ENCODE assay signal across 23 cellular contexts in genomic region chrX:79156818-79157217, GRCh38. TPM values are rescaled to one million over a fixed set of nuclear protein-coding genes. Genes with fewer than 3 reads are reported as not detected.
DNase-seq lines count a peak whose midpoint lies in the region; ATAC-seq lines count a peak whose summit lies in the region.
"Had no signal": no experiment of that assay in that cellular context is flagged by ENCODE, and none has a peak within 500 bp of the region (broad histone marks: within the 10 kb centered on the region; RNA-seq: fewer than 3 reads in every experiment).

No MANE protein-coding gene starts in this region.

- no peak for ATAC-seq in T-cell (replicated peaks in 1 of 4)
- no peak for ATAC-seq in activated naive CD8-positive, alpha-beta T cell treated with anti-CD3 and anti-CD28 coated beads, Interleukin-2, amount 50 U/mL, for 24 hours
- no peak for ATAC-seq in stimulated activated memory B cell treated with anti-CD40 and anti-IgM and Interleukin-4, amounts not matched to agents 10 μg/mL and 1 μg/mL and 100 μg/mL, for 72 hours
- ATAC-seq: heart right ventricle had no signal

- peaks cover 67% of the 10 kb centered on the region for H3K4me1 Mint-ChIP-seq in activated naive CD4-positive, alpha-beta T cell treated with anti-CD3 and anti-CD28 coated beads for 36 hours (ENCODE audit: low read depth)
- H3K4me1 Mint-ChIP-seq in T-cell, result peaks cover 75 to 84% (median 81%) of the 10 kb centered on the region in 3 donors
- peaks cover 91% of the 10 kb centered on the region for H3K4me1 Mint-ChIP-seq in activated naive CD8-positive, alpha-beta T cell treated with anti-CD3 and anti-CD28 coated beads, Interleukin-2, amount 50 U/mL, for 24 hours
- H3K4me1 Mint-ChIP-seq in stimulated activated memory B cell treated with anti-CD40 and anti-IgM and Interleukin-4, amounts not matched to agents 10 μg/mL and 1 μg/mL and 100 μg/mL, for 72 hours, result peaks cover 57% of the 10 kb centered on the region
- H3K4me1 Mint-ChIP-seq: nephron progenitor cell had no signal

- DNase-seq in activated naive CD4-positive, alpha-beta T cell treated with anti-CD3 and anti-CD28 coated beads for 36 hours, result no peak
- DNase-seq in activated naive CD4-positive, alpha-beta T cell treated with anti-CD3 and anti-CD28 coated beads, Interleukin-2, amount 50 U/mL, for 16 hours, result no peak
- no peak for DNase-seq in T-cell
- DNase-seq in activated naive CD8-positive, alpha-beta T cell treated with anti-CD3 and anti-CD28 coated beads, Interleukin-2, amount 50 U/mL, for 24 hours, result no peak
- no peak for DNase-seq in NCI-H2227 (lab: John Stamatoyannopoulos, UW; ENCODE audit: unreplicated experiment)
- DNase-seq in occipital lobe (lab: John Stamatoyannopoulos, UW), result no peak
- no peak for DNase-seq in NCI-H226
- DNase-seq: activated gamma-delta T cell treated with Interleukin-2 at 50 U/mL for 16 hours, cerebellar nuclear complex, GF-D8, H7, heart right ventricle, MG63, NCI-H1417 treated with DMSO at 0.1 percent for 48 hours, NCI-H2107, NCI-H510A treated with DMSO at 0.1 percent for 48 hours, nephron progenitor cell, sigmoid colon, WERI-Rb-1 had no signal

- H3K9me3 Mint-ChIP-seq in activated naive CD4-positive, alpha-beta T cell treated with anti-CD3 and anti-CD28 coated beads for 36 hours, result no peaks in the 10 kb centered on the region
- no peaks in the 10 kb centered on the region for H3K9me3 Mint-ChIP-seq in T-cell
- no peaks in the 10 kb centered on the region for H3K9me3 Mint-ChIP-seq in activated naive CD8-positive, alpha-beta T cell treated with anti-CD3 and anti-CD28 coated beads, Interleukin-2, amount 50 U/mL, for 24 hours
- no peaks in the 10 kb centered on the region for H3K9me3 Mint-ChIP-seq in stimulated activated memory B cell treated with anti-CD40 and anti-IgM and Interleukin-4, amounts not matched to agents 10 μg/mL and 1 μg/mL and 100 μg/mL, for 72 hours

- peak overlapping the region; percentile 96 for H3K27ac Mint-ChIP-seq in activated naive CD4-positive, alpha-beta T cell treated with anti-CD3 and anti-CD28 coated beads for 36 hours
- H3K27ac Mint-ChIP-seq in T-cell, result peak overlapping the region; percentile 87 to 99
- peak overlapping the region; percentile 90 for H3K27ac Mint-ChIP-seq in activated naive CD8-positive, alpha-beta T cell treated with anti-CD3 and anti-CD28 coated beads, Interleukin-2, amount 50 U/mL, for 24 hours
- peak overlapping the region; percentile 77 for H3K27ac Mint-ChIP-seq in stimulated activated memory B cell treated with anti-CD40 and anti-IgM and Interleukin-4, amounts not matched to agents 10 μg/mL and 1 μg/mL and 100 μg/mL, for 72 hours
- H3K27ac Mint-ChIP-seq: nephron progenitor cell had no signal

- CTCF ChIA-PET in activated naive CD4-positive, alpha-beta T cell treated with anti-CD3 and anti-CD28 coated beads for 36 hours (lab: Charles Lee), result no interaction called here
- CTCF ChIA-PET in T-cell (lab: Charles Lee), result interaction anchor here in 1 of 2 donors (0.6 kb wide), 1 partner anchor 11 kb away, joined by 4 read pairs; no protein-coding TSS in a partner anchor

- no peaks in the 10 kb centered on the region for H3K27me3 Mint-ChIP-seq in activated naive CD4-positive, alpha-beta T cell treated with anti-CD3 and anti-CD28 coated beads for 36 hours (ENCODE audit: low read depth)
- no peaks in the 10 kb centered on the region for H3K27me3 Mint-ChIP-seq in T-cell
- H3K27me3 Mint-ChIP-seq in activated naive CD8-positive, alpha-beta T cell treated with anti-CD3 and anti-CD28 coated beads, Interleukin-2, amount 50 U/mL, for 24 hours, result no peaks in the 10 kb centered on the region
- no peaks in the 10 kb centered on the region for H3K27me3 Mint-ChIP-seq in stimulated activated memory B cell treated with anti-CD40 and anti-IgM and Interleukin-4, amounts not matched to agents 10 μg/mL and 1 μg/mL and 100 μg/mL, for 72 hours

- H3K36me3 Mint-ChIP-seq in activated naive CD4-positive, alpha-beta T cell treated with anti-CD3 and anti-CD28 coated beads for 36 hours (ENCODE audit: low read depth), result peaks cover 9% of the 10 kb centered on the region
- peaks cover 36% of the 10 kb centered on the region for H3K36me3 Mint-ChIP-seq in T-cell
- H3K36me3 Mint-ChIP-seq in activated naive CD8-positive, alpha-beta T cell treated with anti-CD3 and anti-CD28 coated beads, Interleukin-2, amount 50 U/mL, for 24 hours (ENCODE audit: low read depth), result peaks cover 29% of the 10 kb centered on the region
- H3K36me3 Mint-ChIP-seq in stimulated activated memory B cell treated with anti-CD40 and anti-IgM and Interleukin-4, amounts not matched to agents 10 μg/mL and 1 μg/mL and 100 μg/mL, for 72 hours, result peaks cover 18% of the 10 kb centered on the region

- intact Hi-C loops in activated naive CD4-positive, alpha-beta T cell treated with anti-CD3 and anti-CD28 coated beads for 36 hours (cut with micrococcal nuclease), result loop anchor here (5.0 to 10.0 kb wide), 2 partner anchors 640 to 1052 kb away; partner anchors contain the start of gene PGK1

- POLR2A ChIA-PET in T-cell (lab: Charles Lee), result interaction anchor here in 1 of 2 donors (0.6 kb wide), 1 partner anchor 9 kb away, joined by 4 read pairs; no protein-coding TSS in a partner anchor

- peak overlapping the region; percentile 79 for H3K4me3 Mint-ChIP-seq in activated naive CD4-positive, alpha-beta T cell treated with anti-CD3 and anti-CD28 coated beads for 36 hours
- H3K4me3 Mint-ChIP-seq in T-cell, result peak overlapping the region; percentile 68 to 96 (median 78)
- H3K4me3 Mint-ChIP-seq in activated naive CD8-positive, alpha-beta T cell treated with anti-CD3 and anti-CD28 coated beads, Interleukin-2, amount 50 U/mL, for 24 hours, result peak overlapping the region; percentile 74
- no peak overlapping the region for H3K4me3 Mint-ChIP-seq in stimulated activated memory B cell treated with anti-CD40 and anti-IgM and Interleukin-4, amounts not matched to agents 10 μg/mL and 1 μg/mL and 100 μg/mL, for 72 hours
- H3K4me3 Mint-ChIP-seq: nephron progenitor cell had no signal

RNA-seq across cellular contexts. Expression of gene GPR174, which starts 12.3 kb away (rescaled TPM):
- 1 to 10 TPM; 9.0 TPM for total RNA-seq in activated naive CD4-positive, alpha-beta T cell treated with anti-CD3 and anti-CD28 coated beads for 36 hours
- total RNA-seq in T-cell (10 to 100 TPM; 28.8 to 49.0 (median 39.5) TPM), occipital lobe (not detected)
- total RNA-seq: epithelial cell of proximal tubule, fibroblast of villous mesenchyme, H7, SK-MEL-5 had no signal
